2 cellular contexts compared by ENCODE assay signal in genomic region chr21:17538576-17538975, GRCh38.
TF ChIP-seq lines count a peak whose summit lies in the region.

No MANE protein-coding gene starts in this region.

TF ChIP-seq in GM12878, 131 proteins besides CTCF, POLR2A, EP300 and RAD21:
- TF ChIP-seq REST (IDR thresholded peaks at IDR 0.05; ENCODE audit: low read depth, low read length): no peak
- no peak for TF ChIP-seq E2F8 (IDR thresholded peaks at IDR 0.05; ENCODE audit: low read depth, partially characterized antibody)
- no peak for TF ChIP-seq BMI1 (IDR thresholded peaks at IDR 0.05; ENCODE audit: borderline replicate concordance)
- TF ChIP-seq ZBTB4 (CRISPR knock-in tag; IDR thresholded peaks at IDR 0.05): no peak
- TF ChIP-seq YBX1 (IDR thresholded peaks at IDR 0.05): no peak
- TF ChIP-seq MTA2 (IDR thresholded peaks at IDR 0.05; ENCODE audit: low read depth): no peak
- no peak for TF ChIP-seq NR2F1 (conservative IDR thresholded peaks at IDR 0.05)
- TF ChIP-seq ETV6 (conservative IDR thresholded peaks at IDR 0.05 in 1 of 2, IDR thresholded peaks at IDR 0.05 in 1 of 2; ENCODE audit: borderline replicate concordance in 1 of 2, low read depth in 1 of 2): no peak
- TF ChIP-seq TAF1 (IDR thresholded peaks at IDR 0.05; ENCODE audit: borderline replicate concordance, low read depth, low read length): no peak
- no peak for TF ChIP-seq USF1 (IDR thresholded peaks at IDR 0.05; ENCODE audit: borderline replicate concordance, extremely low read length, insufficient read depth, low read depth, low read length)
- TF ChIP-seq BCL3 (IDR thresholded peaks at IDR 0.05; ENCODE audit: borderline replicate concordance, insufficient read depth, low read depth, low read length, poor library complexity, severe bottlenecking): no peak
TF ChIP-seq in GM12878: peak in this region for 0.

TF ChIP-seq in HepG2, 621 proteins besides CTCF, POLR2A, EP300 and RAD21:
- TF ChIP-seq ZNF121 (CRISPR knock-in tag; IDR thresholded peaks at IDR 0.05): peak; percentile 62
- no peak for TF ChIP-seq BCL3 (CRISPR knock-in tag; IDR thresholded peaks at IDR 0.05)
- no peak for TF ChIP-seq ZNF124 (CRISPR knock-in tag; IDR thresholded peaks at IDR 0.05)
- no peak for TF ChIP-seq ZNF572 (CRISPR knock-in tag; IDR thresholded peaks at IDR 0.05)
- no peak for TF ChIP-seq TGIF2 (CRISPR knock-in tag; IDR thresholded peaks at IDR 0.05)
- TF ChIP-seq ZNF326 (CRISPR knock-in tag; IDR thresholded peaks at IDR 0.05; ENCODE audit: borderline replicate concordance): no peak
- no peak for TF ChIP-seq ZBTB2 (CRISPR knock-in tag; IDR thresholded peaks at IDR 0.05; ENCODE audit: low read depth)
- no peak for TF ChIP-seq NFE2L2 (IDR thresholded peaks at IDR 0.05; ENCODE audit: low read length)
- no peak for TF ChIP-seq ZNF232 (CRISPR knock-in tag; IDR thresholded peaks at IDR 0.05; ENCODE audit: borderline replicate concordance)
- 0 out of 2 replicates have a peak, but pooled peaks have one; percentile 20 for TF ChIP-seq ZNF770 (CRISPR knock-in tag; IDR thresholded peaks at IDR 0.05)
- TF ChIP-seq DDIT3 (CRISPR knock-in tag; IDR thresholded peaks at IDR 0.05): no peak
- TF ChIP-seq AKAP8 (CRISPR knock-in tag; IDR thresholded peaks at IDR 0.05): no peak
- TF ChIP-seq ZNF260 (CRISPR knock-in tag; IDR thresholded peaks at IDR 0.05; ENCODE audit: borderline replicate concordance, low read depth): no peak
- TF ChIP-seq ZNF7 (CRISPR knock-in tag; IDR thresholded peaks at IDR 0.05): no peak
- no peak for TF ChIP-seq ZGPAT (CRISPR knock-in tag; IDR thresholded peaks at IDR 0.05)
- no peak for TF ChIP-seq ZNF784 (CRISPR knock-in tag; IDR thresholded peaks at IDR 0.05; ENCODE audit: borderline replicate concordance)
